In genomic region chr6:40753939-40754448, GRCh38 we compare ENCODE assay signal across 19 cellular contexts.
DNase-seq lines count a peak whose midpoint lies in the region; ATAC-seq, FAIRE-seq and TF ChIP-seq lines count a peak whose summit lies in the region.
"Had no signal": no experiment of that assay in that cellular context is flagged by ENCODE, and none has a peak within 500 bp of the region (broad histone marks: within the 10 kb centered on the region; RNA-seq: fewer than 3 reads in every experiment).

No MANE protein-coding gene starts in this region.

- TF ChIP-seq CTCF in GM23338 (conservative IDR thresholded peaks at IDR 0.05; ENCODE audit: low read depth in 2 of 2) (no peak), IMR-90 (conservative IDR thresholded peaks at IDR 0.05; ENCODE audit: low read depth, low read length) (no peak), H1 (IDR thresholded peaks at IDR 0.05; ENCODE audit: control extremely low read depth in 1 of 3, insufficient read depth in 1 of 3, low read depth in 1 of 3, low read length in 3 of 3) (no peak), nephron progenitor cell (IDR thresholded peaks at IDR 0.05) (no peak), colonic mucosa (IDR thresholded peaks at IDR 0.05) (no peak)

- TF ChIP-seq RAD21 in IMR-90 (IDR thresholded peaks at IDR 0.05; ENCODE audit: low read length) (no peak), H1 (IDR thresholded peaks at IDR 0.05 in 1 of 2, conservative IDR thresholded peaks at IDR 0.05 in 1 of 2; ENCODE audit: low read depth in 2 of 2, low read length in 2 of 2) (no peak)

- H4K8ac ChIP-seq in IMR-90 (ENCODE audit: low read depth in 2 of 2, low read length in 2 of 2) (no peak overlapping the region), H1 (ENCODE audit: extremely low read depth, insufficient read depth, low read length) (no peak overlapping the region)

- H3K36me3 Mint-ChIP-seq in GM23338 (ENCODE audit: low read depth) (no peaks in the 10 kb centered on the region), nephron progenitor cell (ENCODE audit: low read depth) (no peaks in the 10 kb centered on the region)
- H3K36me3 Mint-ChIP-seq in activated CD4-positive, alpha-beta T cell treated with anti-CD3 and anti-CD28 coated beads, Interleukin-2, amount 10 ng/mL, durations not matched to agents 24 days and 14 days (ENCODE audit: low read depth): no peaks in the 10 kb centered on the region
- H3K36me3 Mint-ChIP-seq: CD4-positive, CD25-positive, alpha-beta regulatory T cell had no signal

- H2BK120ac ChIP-seq in IMR-90 (ENCODE audit: low read depth, low read length) (no peak overlapping the region), H1 (replicated peaks; ENCODE audit: low read depth, low read length) (no peak overlapping the region)

- no peak overlapping the region for H4K5ac ChIP-seq in IMR-90 (ENCODE audit: low read depth, low read length)
- no peak overlapping the region for H4K5ac ChIP-seq in H1 (ENCODE audit: insufficient read length, low read depth, low read length)

- H3K4me1 Mint-ChIP-seq in GM23338 (peaks cover 10% of the 10 kb centered on the region; the same call in 2 of the 3 replicates), nephron progenitor cell (peaks cover 20% of the 10 kb centered on the region)
- peaks cover 5% of the 10 kb centered on the region for H3K4me1 Mint-ChIP-seq in activated CD4-positive, alpha-beta T cell treated with anti-CD3 and anti-CD28 coated beads, Interleukin-2, amount 10 ng/mL, durations not matched to agents 24 days and 14 days
- H3K4me1 Mint-ChIP-seq: CD4-positive, CD25-positive, alpha-beta regulatory T cell; CD8-positive, alpha-beta memory T cell had no signal

- no peaks in the 10 kb centered on the region for H3F3A ChIP-seq in GM23338 (replicated peaks; ENCODE audit: low read depth)

- no peak overlapping the region for H3K18ac ChIP-seq in IMR-90 (ENCODE audit: low read depth, low read length)
- no peak overlapping the region; the same call in 1 of the 2 replicates for H3K18ac ChIP-seq in H1 (ENCODE audit: extremely low read depth, low read length)

- H2BK5ac ChIP-seq in IMR-90 (ENCODE audit: low read depth, low read length, poor library complexity, severe bottlenecking) (no peak overlapping the region), H1 (ENCODE audit: low read depth, low read length) (no peak overlapping the region)

- WGBS in IMR-90 (ENCODE audit: extremely low coverage in 2 of 2, insufficient read length in 1 of 2), 2 experiments: no CpG with 5 or more reads among the region's 2 CpGs
- 76% methylated on average over 2 of the region's 2 CpGs; no CpG with 5 or more reads in 1 of the 2 experiments for WGBS in H1 (ENCODE audit: extremely low coverage in 1 of 2, insufficient coverage in 1 of 2, insufficient read length in 1 of 2, insufficient replicate concordance in 2 of 2, low coverage in 1 of 2, low lambda C conversion rate in 2 of 2, missing lambda C conversion rate in 1 of 2), 2 experiments

- peaks cover 10% of the 10 kb centered on the region for H3K27me3 Mint-ChIP-seq in GM23338 (ENCODE audit: insufficient read depth, low read depth, poor library complexity)
- H3K27me3 Mint-ChIP-seq in nephron progenitor cell (ENCODE audit: low read depth, poor library complexity): peaks cover 68% of the 10 kb centered on the region
- H3K27me3 Mint-ChIP-seq in activated CD4-positive, alpha-beta T cell treated with anti-CD3 and anti-CD28 coated beads, Interleukin-2, amount 10 ng/mL, durations not matched to agents 24 days and 14 days: peaks cover 54% of the 10 kb centered on the region

- peaks cover 5% of the 10 kb centered on the region; the same call in 1 of the 2 replicates for H3K23me2 ChIP-seq in H1 (ENCODE audit: low read depth, low read length)

- H2BK15ac ChIP-seq in IMR-90 (ENCODE audit: low read depth, low read length): no peak overlapping the region
- no peak overlapping the region; the same call in 1 of the 2 replicates for H2BK15ac ChIP-seq in H1 (ENCODE audit: low read length)

- H4K20me1 ChIP-seq in GM23338 (replicated peaks; ENCODE audit: insufficient read depth): no peaks in the 10 kb centered on the region
- no peaks in the 10 kb centered on the region for H4K20me1 ChIP-seq in IMR-90 (ENCODE audit: insufficient read depth, low read length)
- H4K20me1 ChIP-seq in H1 (replicated peaks in 1 of 2; ENCODE audit: control insufficient read depth in 1 of 2, insufficient read depth in 2 of 2, low read length in 2 of 2): no peaks in the 10 kb centered on the region

- FAIRE-seq in H1 (lab: Jason Lieb, UNC): no peak
- FAIRE-seq: G401.6, GM12891, HTR-8/SVneo had no signal

- H4K91ac ChIP-seq in IMR-90 (ENCODE audit: insufficient read depth, low read depth, low read length) (no peak overlapping the region), H1 (replicated peaks; ENCODE audit: insufficient read length, low read length) (no peak overlapping the region)

- no peak overlapping the region for H3K4me3 Mint-ChIP-seq in GM23338
- peak overlapping the region; percentile 22 for H3K4me3 Mint-ChIP-seq in nephron progenitor cell
- no peak overlapping the region for H3K4me3 Mint-ChIP-seq in activated CD4-positive, alpha-beta T cell treated with anti-CD3 and anti-CD28 coated beads, Interleukin-2, amount 10 ng/mL, durations not matched to agents 24 days and 14 days
- H3K4me3 Mint-ChIP-seq: CD4-positive, CD25-positive, alpha-beta regulatory T cell; CD8-positive, alpha-beta memory T cell had no signal

- no peaks in the 10 kb centered on the region for H3K9me3 ChIP-seq in IMR-90 (ENCODE audit: control insufficient read depth, insufficient read depth, low read length)
- no peaks in the 10 kb centered on the region for H3K9me3 ChIP-seq in H1 (ENCODE audit: insufficient read depth in 2 of 2, low read depth in 1 of 2, low read length in 1 of 2)
- no peaks in the 10 kb centered on the region for H3K9me3 ChIP-seq in colonic mucosa
- H3K9me3 ChIP-seq: BE2C had no signal

- H3K9me3 Mint-ChIP-seq in GM23338 (no peaks in the 10 kb centered on the region; the same call in 2 of the 3 replicates), nephron progenitor cell (no peaks in the 10 kb centered on the region)
- no peaks in the 10 kb centered on the region for H3K9me3 Mint-ChIP-seq in activated CD4-positive, alpha-beta T cell treated with anti-CD3 and anti-CD28 coated beads, Interleukin-2, amount 10 ng/mL, durations not matched to agents 24 days and 14 days
- H3K9me3 Mint-ChIP-seq: CD8-positive, alpha-beta memory T cell had no signal

- H3K36me3 ChIP-seq in GM23338 (ENCODE audit: insufficient read depth) (no peaks in the 10 kb centered on the region), IMR-90 (ENCODE audit: control insufficient read depth, insufficient read depth, low read length) (no peaks in the 10 kb centered on the region), H1 (ENCODE audit: control insufficient read depth in 2 of 4, insufficient read depth in 4 of 4, low read length in 3 of 4) (no peaks in the 10 kb centered on the region), colonic mucosa (no peaks in the 10 kb centered on the region)
- H3K36me3 ChIP-seq: BE2C had no signal

- no peak overlapping the region for H3K14ac ChIP-seq in IMR-90 (replicated peaks; ENCODE audit: low read depth, low read length)
- no peak overlapping the region for H3K14ac ChIP-seq in H1 (ENCODE audit: insufficient read length)

- H3K4ac ChIP-seq in IMR-90 (ENCODE audit: low read depth, low read length): no peak overlapping the region
- no peak overlapping the region for H3K4ac ChIP-seq in H1 (replicated peaks; ENCODE audit: insufficient read length, low read depth, low read length)

- no peak overlapping the region for H3K23ac ChIP-seq in IMR-90 (ENCODE audit: low read depth, low read length)
- no peak overlapping the region for H3K23ac ChIP-seq in H1 (ENCODE audit: insufficient read length)

- H3K27ac Mint-ChIP-seq in GM23338: no peak overlapping the region
- no peak overlapping the region for H3K27ac Mint-ChIP-seq in nephron progenitor cell
- no peak overlapping the region for H3K27ac Mint-ChIP-seq in activated CD4-positive, alpha-beta T cell treated with anti-CD3 and anti-CD28 coated beads, Interleukin-2, amount 10 ng/mL, durations not matched to agents 24 days and 14 days
- H3K27ac Mint-ChIP-seq: CD4-positive, CD25-positive, alpha-beta regulatory T cell had no signal

- peak overlapping the region; percentile 65 for H3K4me3 ChIP-seq in GM23338
- no peak overlapping the region for H3K4me3 ChIP-seq in IMR-90 (ENCODE audit: insufficient read depth, low read depth, low read length)
- H3K4me3 ChIP-seq in H1 (ENCODE audit: extremely low read depth in 1 of 4, insufficient read depth in 2 of 4, low read depth in 3 of 4, low read length in 4 of 4): peak overlapping the region in 1 of 4 experiments; percentile 53; a peak in 2 of 8 replicates
- no peak overlapping the region for H3K4me3 ChIP-seq in colonic mucosa
- H3K4me3 ChIP-seq: GM23248 had no signal

- H2AK5ac ChIP-seq in IMR-90 (ENCODE audit: low read depth, low read length) (no peak overlapping the region), H1 (ENCODE audit: low read depth, low read length) (no peak overlapping the region)

- peaks cover 42% of the 10 kb centered on the region for H3K27me3 ChIP-seq in GM23338 (ENCODE audit: insufficient read depth)
- H3K27me3 ChIP-seq in IMR-90 (ENCODE audit: control insufficient read depth, insufficient read depth, low read length): peaks cover 1% of the 10 kb centered on the region
- peaks cover 1 to 39% (median 24%) of the 10 kb centered on the region in 4 experiments; a peak in 6 of 7 replicates for H3K27me3 ChIP-seq in H1 (replicated peaks in 1 of 4; ENCODE audit: control insufficient read depth in 3 of 4, extremely low read depth in 1 of 4, insufficient read depth in 3 of 4, low read length in 3 of 4)
- peaks cover 3% of the 10 kb centered on the region for H3K27me3 ChIP-seq in colonic mucosa
- H3K27me3 ChIP-seq: BE2C had no signal

- ATAC-seq in GM23338 (no peak), IMR-90 (ENCODE audit: low read depth) (no peak), HG03025 (IDR thresholded peaks at IDR 0.05; ENCODE audit: low FRiP score, unreplicated experiment) (no peak)
- ATAC-seq: HCT116 had no signal

- H3K79me1 ChIP-seq in IMR-90 (ENCODE audit: low read depth in 1 of 2, low read length in 2 of 2) (no peaks in the 10 kb centered on the region), H1 (ENCODE audit: low read depth, low read length) (no peaks in the 10 kb centered on the region)

- H3K56ac ChIP-seq in IMR-90 (ENCODE audit: extremely low read depth, insufficient read depth, low read length) (no peak overlapping the region), H1 (replicated peaks; ENCODE audit: insufficient read length, low read depth, low read length) (no peak overlapping the region)

- dilution Hi-C loops in IMR-90 (cut with HindIII; ENCODE audit: low sequenced_read_pairs, unreplicated experiment): no loop called here

- peaks cover 8% of the 10 kb centered on the region for H3K4me1 ChIP-seq in GM23338 (ENCODE audit: insufficient read depth)
- no peaks in the 10 kb centered on the region for H3K4me1 ChIP-seq in IMR-90 (ENCODE audit: control insufficient read depth, insufficient read depth, low read length)
- peaks cover 0 to 10% (median 7%) of the 10 kb centered on the region in 4 experiments; a peak in 6 of 7 replicates for H3K4me1 ChIP-seq in H1 (replicated peaks in 1 of 4; ENCODE audit: control insufficient read depth in 3 of 4, insufficient read depth in 4 of 4, low read length in 3 of 4)
- H3K4me1 ChIP-seq in colonic mucosa: no peaks in the 10 kb centered on the region

- no peak for DNase-seq in GM23338 (ENCODE audit: low spot score)
- no peak for DNase-seq in IMR-90
- no peak for DNase-seq in H1 (ENCODE audit: low read depth in 1 of 2, low spot score in 2 of 2)
- DNase-seq in nephron progenitor cell: no peak
- DNase-seq in colonic mucosa: no peak
- DNase-seq in globus pallidus (ENCODE audit: low spot score): no peak
- DNase-seq in activated CD4-positive, alpha-beta T cell treated with anti-CD3 and anti-CD28 coated beads, Interleukin-2, amount 10 ng/mL, durations not matched to agents 24 days and 14 days: no peak
- DNase-seq: ACHN; C1 segment of cervical spinal cord; CD4-positive, CD25-positive, alpha-beta regulatory T cell; CD8-positive, alpha-beta memory T cell; COR-L47 had no signal

- H2BK20ac ChIP-seq in IMR-90 (ENCODE audit: low read depth, low read length) (no peak overlapping the region), H1 (ENCODE audit: low read length) (no peak overlapping the region)

- H2AFZ ChIP-seq in GM23338: peak overlapping the region; percentile 100
- no peak overlapping the region for H2AFZ ChIP-seq in IMR-90 (replicated peaks; ENCODE audit: low read length, poor library complexity)
- 0 out of 2 replicates have a peak overlapping the region, but pooled peaks have one; percentile 62 for H2AFZ ChIP-seq in H1 (ENCODE audit: low read length)
- H2AFZ ChIP-seq: GM23248 had no signal

- in situ Hi-C loops in IMR-90 (cut with MboI; ENCODE audit: low sequenced_read_pairs): no loop called here

- H3K27ac ChIP-seq in GM23338 (ENCODE audit: low read depth) (no peak overlapping the region), IMR-90 (ENCODE audit: insufficient read depth, low read length) (no peak overlapping the region), H1 (ENCODE audit: low read depth, low read length) (no peak overlapping the region), colonic mucosa (no peak overlapping the region)
- H3K27ac ChIP-seq: GM23248 had no signal

- TF ChIP-seq EP300 in H1 (IDR thresholded peaks at IDR 0.05; ENCODE audit: borderline replicate concordance in 1 of 2, low read depth in 2 of 2, low read length in 2 of 2): no peak

- H3K9ac ChIP-seq in IMR-90 (ENCODE audit: low read depth, low read length) (no peak overlapping the region), H1 (replicated peaks in 1 of 4; ENCODE audit: extremely low read depth in 1 of 4, low read depth in 3 of 4, low read length in 3 of 4) (no peak overlapping the region), colonic mucosa (ENCODE audit: low read depth in 2 of 2, low read length in 2 of 2) (no peak overlapping the region)
- H3K9ac ChIP-seq: GM23248 had no signal

- H3K79me2 ChIP-seq in GM23338 (replicated peaks; ENCODE audit: insufficient read depth) (no peaks in the 10 kb centered on the region), H1 (ENCODE audit: control insufficient read depth in 1 of 2, insufficient read depth in 2 of 2, low read length in 2 of 2) (no peaks in the 10 kb centered on the region)

- POLR2A ChIA-PET in IMR-90 (lab: Charles Lee; ENCODE audit: unreplicated experiment) (no interaction called here), H1 (lab: Charles Lee; ENCODE audit: partially characterized antibody) (interaction anchor here (0.6 kb wide), 1 partner anchor 106 kb away, joined by 4 read pairs; no protein-coding TSS in a partner anchor)

- CTCF ChIA-PET in IMR-90 (lab: Yijun Ruan, JAX) (no interaction called here), H1 (lab: Charles Lee; ENCODE audit: partially characterized antibody) (interaction anchor here (0.9 kb wide), 1 partner anchor 71 kb away, joined by 3 read pairs; no protein-coding TSS in a partner anchor)

- H3K9me2 ChIP-seq in GM23338 (ENCODE audit: insufficient read depth): no peaks in the 10 kb centered on the region

- TF ChIP-seq POLR2A in IMR-90 (IDR thresholded peaks at IDR 0.05; ENCODE audit: low read depth, low read length) (no peak), H1 (IDR thresholded peaks at IDR 0.05; ENCODE audit: control extremely low read depth in 1 of 2, low read depth in 2 of 2, low read length in 2 of 2) (no peak)

- no peak overlapping the region for H2BK12ac ChIP-seq in H1 (ENCODE audit: low read depth, low read length)

- intact Hi-C loops in IMR-90 (cut with micrococcal nuclease): no loop called here
- intact Hi-C loops in colonic mucosa (cut with DNase I): no loop called here
- intact Hi-C loops in activated CD4-positive, alpha-beta T cell treated with anti-CD3 and anti-CD28 coated beads, Interleukin-2, amount 10 ng/mL, durations not matched to agents 24 days and 14 days (cut with micrococcal nuclease): no loop called here

- no peak overlapping the region for H2AK9ac ChIP-seq in IMR-90 (replicated peaks; ENCODE audit: low read depth, low read length, poor library complexity)

- peak overlapping the region; percentile 93 for H3K4me2 ChIP-seq in GM23338
- no peak overlapping the region for H3K4me2 ChIP-seq in IMR-90 (ENCODE audit: low read depth, low read length)
- peak overlapping the region; percentile 62 to 65 for H3K4me2 ChIP-seq in H1 (ENCODE audit: insufficient read depth in 1 of 2, low read depth in 2 of 2, low read length in 2 of 2)

- no TSS peak for BruUV-seq in IMR-90 (replicated peaks; lab: Mats Ljungman, UMichigan)

- H3K9me1 ChIP-seq in IMR-90 (ENCODE audit: insufficient read depth, low read length): 0 out of 2 replicates have a peak, but pooled peaks cover 4% of the 10 kb centered on the region
